25 cellular contexts compared by ENCODE assay signal in the genomic region with DNA sequence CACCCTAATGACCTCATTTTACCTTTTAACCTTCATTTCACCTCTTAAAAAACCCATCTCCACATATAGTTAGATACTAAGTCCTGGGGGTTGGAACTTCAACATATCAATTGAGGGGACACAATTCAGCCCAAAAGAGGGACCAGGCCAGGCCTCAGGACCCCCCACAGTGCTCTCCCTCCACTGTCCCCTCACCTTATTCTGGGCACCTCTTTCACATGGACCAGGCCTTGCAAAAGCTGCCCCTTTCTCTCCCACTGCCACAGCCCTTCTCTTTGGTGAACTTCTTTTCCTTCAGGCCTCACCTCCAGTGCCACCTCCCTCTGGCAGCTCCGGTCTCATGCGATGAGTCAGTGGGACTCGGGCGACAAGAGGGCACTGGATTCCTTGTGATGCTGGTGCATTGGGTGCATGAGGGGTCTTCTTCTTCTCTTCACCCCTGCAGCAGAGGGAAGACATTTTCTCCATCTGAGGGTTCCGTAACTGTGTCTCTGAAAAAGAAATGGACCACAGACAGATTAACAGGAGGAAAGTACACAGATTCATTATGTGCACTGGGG.
"Had no signal": no experiment of that assay in that cellular context is flagged by ENCODE, and none has a peak within 500 bp of the region (broad histone marks: within the 10 kb centered on the region; RNA-seq: fewer than 3 reads in every experiment).

No MANE protein-coding gene starts in this region.

- H3K36me3 ChIP-seq: colonic mucosa, neutrophil, pancreas, right lobe of liver, suprapubic skin, transverse colon had no signal

- H3K9me3 Mint-ChIP-seq: dendritic cell treated with granulocyte-macrophage colony-stimulating factor and Interleukin-4, amounts not matched to agents 40 ng/mL and 50 ng/mL, for 4 days; nephron progenitor cell had no signal

- DNase-seq: colonic mucosa; effector memory CD4-positive, alpha-beta T cell; erythroblast; head of caudate nucleus; mesendoderm; midbrain; naive thymus-derived CD4-positive, alpha-beta T cell; nephron progenitor cell; pancreas; retina; right lobe of liver; small intestine; stimulated activated CD4-positive, alpha-beta T cell treated with anti-CD3 and anti-CD28 coated beads, Interleukin-15, amount 100 ng/mL, for 24 hours; stimulated activated CD4-positive, alpha-beta T cell treated with anti-CD3 and anti-CD28 coated beads, Interleukin-2, amount 100 ng/mL, for 48 hours; stimulated activated naive B cell treated with anti-CD40 and anti-IgM and Interleukin-4, amounts not matched to agents 10 μg/mL and 1 μg/mL and 100 μg/mL, for 72 hours; stimulated activated naive CD8-positive, alpha-beta T cell treated with anti-CD3 and anti-CD28 coated beads, Interleukin-15, amount 100 ng/mL, for 72 hours; transverse colon had no signal

- H3K4me1 Mint-ChIP-seq: central memory CD8-positive, alpha-beta T cell; naive thymus-derived CD4-positive, alpha-beta T cell; stimulated activated naive B cell treated with anti-CD40 and anti-IgM and Interleukin-4, amounts not matched to agents 10 μg/mL and 1 μg/mL and 100 μg/mL, for 72 hours; stimulated activated naive CD8-positive, alpha-beta T cell treated with anti-CD3 and anti-CD28 coated beads, Interleukin-15, amount 100 ng/mL, for 72 hours had no signal

- H3K4me1 ChIP-seq: colonic mucosa, right lobe of liver, transverse colon had no signal

- H3K27me3 Mint-ChIP-seq: central memory CD8-positive, alpha-beta T cell; dendritic cell treated with granulocyte-macrophage colony-stimulating factor and Interleukin-4, amounts not matched to agents 40 ng/mL and 50 ng/mL, for 4 days had no signal

- H3K36me3 Mint-ChIP-seq: stimulated activated naive B cell treated with anti-CD40 and anti-IgM and Interleukin-4, amounts not matched to agents 10 μg/mL and 1 μg/mL and 100 μg/mL, for 72 hours had no signal

- H3K4me3 Mint-ChIP-seq: central memory CD8-positive, alpha-beta T cell; dendritic cell treated with granulocyte-macrophage colony-stimulating factor and Interleukin-4, amounts not matched to agents 40 ng/mL and 50 ng/mL, for 4 days; naive thymus-derived CD4-positive, alpha-beta T cell; nephron progenitor cell; stimulated activated naive B cell treated with anti-CD40 and anti-IgM and Interleukin-4, amounts not matched to agents 10 μg/mL and 1 μg/mL and 100 μg/mL, for 72 hours; stimulated activated naive CD8-positive, alpha-beta T cell treated with anti-CD3 and anti-CD28 coated beads, Interleukin-15, amount 100 ng/mL, for 72 hours had no signal

- FAIRE-seq: frontal cortex, keratinocyte, pancreas, small intestine had no signal

- H3K27ac Mint-ChIP-seq: dendritic cell treated with granulocyte-macrophage colony-stimulating factor and Interleukin-4, amounts not matched to agents 40 ng/mL and 50 ng/mL, for 4 days; naive thymus-derived CD4-positive, alpha-beta T cell; stimulated activated naive B cell treated with anti-CD40 and anti-IgM and Interleukin-4, amounts not matched to agents 10 μg/mL and 1 μg/mL and 100 μg/mL, for 72 hours; stimulated activated naive CD8-positive, alpha-beta T cell treated with anti-CD3 and anti-CD28 coated beads, Interleukin-15, amount 100 ng/mL, for 72 hours had no signal

- H3K27ac ChIP-seq: colonic mucosa, neutrophil, right lobe of liver, suprapubic skin, transverse colon had no signal

- H3K27me3 ChIP-seq: colonic mucosa, neutrophil, pancreas, right lobe of liver, suprapubic skin, transverse colon had no signal

- ATAC-seq: left lobe of liver; naive thymus-derived CD4-positive, alpha-beta T cell; pancreas; right lobe of liver; stimulated activated naive B cell treated with anti-CD40 and anti-IgM and Interleukin-4, amounts not matched to agents 10 μg/mL and 1 μg/mL and 100 μg/mL, for 72 hours; stimulated activated naive CD8-positive, alpha-beta T cell treated with anti-CD3 and anti-CD28 coated beads, Interleukin-15, amount 100 ng/mL, for 72 hours had no signal

- H3K4me3 ChIP-seq: colonic mucosa, lung, pancreas, right lobe of liver, suprapubic skin, transverse colon had no signal

- H3K9me3 ChIP-seq: colonic mucosa, neutrophil, pancreas, right lobe of liver, suprapubic skin, transverse colon had no signal
